In genomic region chr10:60387531-60387930, GRCh38 we compare ENCODE assay signal across 1 cellular context.
TF ChIP-seq lines count a peak whose summit lies in the region.

No MANE protein-coding gene starts in this region.

TF ChIP-seq in IMR-90, 13 proteins besides CTCF, POLR2A, EP300 and RAD21 (continued from another document):
- TF ChIP-seq ELK1 (IDR thresholded peaks at IDR 0.05; ENCODE audit: borderline replicate concordance, low read depth, low read length) = no peak
- no peak for TF ChIP-seq USF2 (IDR thresholded peaks at IDR 0.05; ENCODE audit: low read depth, low read length)
- no peak for TF ChIP-seq SMC3 (IDR thresholded peaks at IDR 0.05; ENCODE audit: low read depth, low read length)
- no peak for TF ChIP-seq RCOR1 (IDR thresholded peaks at IDR 0.05; ENCODE audit: insufficient replicate concordance, low read length)
- TF ChIP-seq MAFK (IDR thresholded peaks at IDR 0.05; ENCODE audit: low read depth, low read length) = no peak
